8 cellular contexts compared by ENCODE assay signal in genomic region chr19:52962394-52963228, GRCh38. TPM values are rescaled to one million over a fixed set of nuclear protein-coding genes. Genes with fewer than 3 reads are reported as not detected.
DNase-seq lines count a peak whose midpoint lies in the region; ATAC-seq, FAIRE-seq and TF ChIP-seq lines count a peak whose summit lies in the region.

TSS of gene ZNF816 (minus strand) at chr19:52962881. CDS start at chr19:52956089, 6,792 bp downstream.

- POLR2A ChIA-PET in activated naive CD8-positive, alpha-beta T cell treated with anti-CD3 and anti-CD28 coated beads, Interleukin-2, amount 10 ng/mL, durations not matched to agents 7 days and 5 days (lab: Charles Lee): interaction anchor here (0.6 to 1.2 kb wide), 8 partner anchors 12 to 667 kb away, joined by 3 to 4 read pairs (median 4); no protein-coding TSS in a partner anchor

- H3K4me3 ChIP-seq in HFF-Myc (replicated peaks; ENCODE audit: low read depth, low read length) (peak within 1 kb of the TSS; percentile 62), NB4 (ENCODE audit: low read depth, low read length) (peak within 1 kb of the TSS; percentile 94), cardiac muscle cell (peak within 1 kb of the TSS; percentile 62), pancreas (peak within 1 kb of the TSS; percentile 47 to 74 (median 57)), thyroid gland (replicated peaks in 1 of 3) (peak within 1 kb of the TSS; percentile 14 to 61 (median 47))

- FAIRE-seq in pancreas (lab: Jason Lieb, UNC): no peak

- no peaks in the 10 kb centered on the region for H3K4me1 ChIP-seq in cardiac muscle cell (ENCODE audit: low read depth)
- H3K4me1 ChIP-seq in pancreas: peaks cover 0 to 4% (median 3%) of the 10 kb centered on the region in 3 donors
- H3K4me1 ChIP-seq in thyroid gland: peaks cover 8 to 12% of the 10 kb centered on the region in 2 donors

- peaks cover 29% of the 10 kb centered on the region for H3K9me3 Mint-ChIP-seq in activated naive CD8-positive, alpha-beta T cell treated with anti-CD3 and anti-CD28 coated beads, Interleukin-2, amount 10 ng/mL, durations not matched to agents 7 days and 5 days

- H3K36me3 ChIP-seq in cardiac muscle cell (no peaks in the 10 kb centered on the region), pancreas (no peaks in the 10 kb centered on the region), thyroid gland (no peaks in the 10 kb centered on the region)

- H3K4me3 Mint-ChIP-seq in activated naive CD8-positive, alpha-beta T cell treated with anti-CD3 and anti-CD28 coated beads, Interleukin-2, amount 10 ng/mL, durations not matched to agents 7 days and 5 days: peak within 1 kb of the TSS; percentile 97

- TF ChIP-seq POLR2A in NB4 (IDR thresholded peaks at IDR 0.05; ENCODE audit: extremely low read depth, insufficient read length) (peak; percentile 90), thyroid gland (IDR thresholded peaks at IDR 0.05) (peak in 1 of 2 donors; percentile 78)

- H3K27ac Mint-ChIP-seq in activated naive CD8-positive, alpha-beta T cell treated with anti-CD3 and anti-CD28 coated beads, Interleukin-2, amount 10 ng/mL, durations not matched to agents 7 days and 5 days: peak within 1 kb of the TSS; percentile 94

- peak within 1 kb of the TSS; percentile 76 for H3K27ac ChIP-seq in cardiac muscle cell
- H3K27ac ChIP-seq in pancreas: peak within 1 kb of the TSS; percentile 65 to 77 (median 72)
- peak within 1 kb of the TSS; percentile 37 to 67 (median 44) for H3K27ac ChIP-seq in thyroid gland

- DNase-seq in GM04504 (ENCODE audit: low read depth): peak; percentile 84
- DNase-seq in HFF-Myc (ENCODE audit: extremely low read depth, low read depth): peak; percentile 42
- DNase-seq in NB4 (ENCODE audit: low read depth): peak; percentile 97
- peak; percentile 74 for DNase-seq in SKM-1 treated with dmso at 0.1 percent for 144 hours (lab: John Stamatoyannopoulos, UW; ENCODE audit: unreplicated experiment)
- peak; percentile 99 for DNase-seq in activated naive CD8-positive, alpha-beta T cell treated with anti-CD3 and anti-CD28 coated beads, Interleukin-2, amount 10 ng/mL, durations not matched to agents 7 days and 5 days
- DNase-seq in cardiac muscle cell (ENCODE audit: low read depth in 1 of 2, low spot score in 1 of 2): peak; percentile 97 to 98
- DNase-seq in pancreas: peak; percentile 97 to 100 (median 98)
- DNase-seq in thyroid gland: peak; percentile 99

- no peaks in the 10 kb centered on the region for H3K27me3 ChIP-seq in cardiac muscle cell
- no peaks in the 10 kb centered on the region for H3K27me3 ChIP-seq in pancreas
- H3K27me3 ChIP-seq in thyroid gland: no peaks in the 10 kb centered on the region

- peak; percentile 99 for ATAC-seq in activated naive CD8-positive, alpha-beta T cell treated with anti-CD3 and anti-CD28 coated beads, Interleukin-2, amount 10 ng/mL, durations not matched to agents 7 days and 5 days (ENCODE audit: low read depth)
- peak; percentile 99 to 100 (median 99) for ATAC-seq in pancreas

- WGBS in pancreas, 2 donors: 0% methylated on average over 55 of the region's 55 CpGs
- WGBS in thyroid gland, 2 donors: 0 to 1% methylated on average over 36 to 41 of the region's 55 CpGs

- TF ChIP-seq CTCF in HFF-Myc (IDR thresholded peaks at IDR 0.05; ENCODE audit: low read depth, low read length, missing control alignments) (no peak), NB4 (IDR thresholded peaks at IDR 0.05; ENCODE audit: low read depth, low read length) (no peak), cardiac muscle cell (IDR thresholded peaks at IDR 0.05; ENCODE audit: low read depth, low read length) (no peak), pancreas (IDR thresholded peaks at IDR 0.05) (no peak), thyroid gland (IDR thresholded peaks at IDR 0.05) (no peak)

- peaks cover 16% of the 10 kb centered on the region for H3K4me1 Mint-ChIP-seq in activated naive CD8-positive, alpha-beta T cell treated with anti-CD3 and anti-CD28 coated beads, Interleukin-2, amount 10 ng/mL, durations not matched to agents 7 days and 5 days

- H3K9me3 ChIP-seq in cardiac muscle cell (ENCODE audit: low read depth): no peaks in the 10 kb centered on the region
- no peaks in the 10 kb centered on the region for H3K9me3 ChIP-seq in pancreas
- no peaks in the 10 kb centered on the region for H3K9me3 ChIP-seq in thyroid gland

- no peaks in the 10 kb centered on the region for H3K27me3 Mint-ChIP-seq in activated naive CD8-positive, alpha-beta T cell treated with anti-CD3 and anti-CD28 coated beads, Interleukin-2, amount 10 ng/mL, durations not matched to agents 7 days and 5 days

- peaks cover 43% of the 10 kb centered on the region for H3K36me3 Mint-ChIP-seq in activated naive CD8-positive, alpha-beta T cell treated with anti-CD3 and anti-CD28 coated beads, Interleukin-2, amount 10 ng/mL, durations not matched to agents 7 days and 5 days

- intact Hi-C loops in pancreas (cut with DNase I) (no loop called here), thyroid gland (cut with DNase I) (no loop called here)

RNA-seq across cellular contexts. Expression of gene ZNF816, which starts in this region (rescaled TPM):
- total RNA-seq in activated naive CD8-positive, alpha-beta T cell treated with anti-CD3 and anti-CD28 coated beads, Interleukin-2, amount 10 ng/mL, durations not matched to agents 7 days and 5 days: 10 to 100 TPM; 17.8 to 19.7 TPM
- total RNA-seq in cardiac muscle cell (11.7 TPM in 2 replicates), pancreas (10 to 100 TPM in 1 of 6 donors, 1 to 10 TPM in 5; 3.6 to 12.1 (median 5.7) TPM), thyroid gland (10 to 100 TPM in 2 of 4 donors, 1 to 10 TPM in 2; 6.3 to 17.5 (median 12.2) TPM)
- polyA plus RNA-seq in cardiac muscle cell (7.0 and 8.6 TPM in 2 replicates), pancreas (1 to 10 TPM; 3.2 to 4.1 TPM)

Comparison
In these comparisons a context has a peak if more than half of its experiments do, and no peak if none do; other contexts are left out.
1. Peak in every context shown above with its lines: DNase-seq, ATAC-seq, H3K4me3 ChIP-seq and H3K27ac ChIP-seq.
2. DNase-seq: peak in every context shown above with its lines; median percentile 99 in activated naive CD8-positive, alpha-beta T cell treated with anti-CD3 and anti-CD28 coated beads, Interleukin-2, amount 10 ng/mL, durations not matched to agents 7 days and 5 days; 99 in thyroid gland; 98 in pancreas; 98 in cardiac muscle cell; 97 in NB4; 84 in GM04504; 74 in SKM-1 treated with dmso at 0.1 percent for 144 hours; 42 in HFF-Myc.